In genomic region chr10:4597898-4598297, GRCh38 we compare ENCODE assay signal across 1 cellular context.
TF ChIP-seq lines count a peak whose summit lies in the region.
"Not testable (repeated sequence)": the region's sequence is repeated elsewhere in the genome, so short reads cannot be mapped to it uniquely, and the experiment has no call there.

No MANE protein-coding gene starts in this region.

- H3K4me1 ChIP-seq in HEK293 (ENCODE audit: control insufficient read depth, insufficient read depth, low read length) = not testable (repeated sequence)

- not testable (repeated sequence) for H3K36me3 ChIP-seq in HEK293 (ENCODE audit: control insufficient read depth in 2 of 2, insufficient read depth in 1 of 2, low read length in 2 of 2)

- POLR2A ChIA-PET in HEK293 (lab: Yijun Ruan, JAX) = not testable (repeated sequence)

- not testable (repeated sequence) for H3K4me3 ChIP-seq in HEK293 (ENCODE audit: low read depth, low read length)

- CTCF ChIA-PET in HEK293 (lab: Yijun Ruan, JAX) = not testable (repeated sequence)

- not testable (repeated sequence) for TF ChIP-seq CTCF in HEK293 (tag by site-specific recombination; IDR thresholded peaks at IDR 0.05)

- not testable (repeated sequence) for H3K9me3 ChIP-seq in HEK293 (ENCODE audit: control insufficient read depth, insufficient read depth, low read depth, low read length)

- H3K27ac ChIP-seq in HEK293 (ENCODE audit: extremely low read depth, low read depth, low read length) = not testable (repeated sequence)

TF ChIP-seq in HEK293, 187 proteins besides CTCF, POLR2A, EP300 and RAD21:
- TF ChIP-seq SCRT2 (tag by site-specific recombination; IDR thresholded peaks at IDR 0.05) (peak; percentile 90), SCRT1 (tag by site-specific recombination; IDR thresholded peaks at IDR 0.05; ENCODE audit: borderline replicate concordance) (0 out of 2 replicates have a peak, but pooled peaks have one; percentile 51)
